In genomic region chr20:46363874-46364669, GRCh38 we compare ENCODE assay signal across 1 cellular context.
TF ChIP-seq lines count a peak whose summit lies in the region.

No MANE protein-coding gene starts in this region.

TF ChIP-seq in HepG2, 621 proteins besides CTCF, POLR2A, EP300 and RAD21 (continued from another document):
- TF ChIP-seq TFE3 (CRISPR knock-in tag; IDR thresholded peaks at IDR 0.05): peak; percentile 78
- TF ChIP-seq ZKSCAN8 (CRISPR knock-in tag; IDR thresholded peaks at IDR 0.05; ENCODE audit: borderline replicate concordance): peak; percentile 44; the same call in 1 of the 2 replicates
- TF ChIP-seq DR1 (CRISPR knock-in tag; IDR thresholded peaks at IDR 0.05): peak; percentile 76
- TF ChIP-seq TBX2 (CRISPR knock-in tag; IDR thresholded peaks at IDR 0.05; ENCODE audit: borderline replicate concordance): peak; percentile 95
- no peak for TF ChIP-seq DNMT1 (CRISPR knock-in tag; IDR thresholded peaks at IDR 0.05)
- no peak for TF ChIP-seq SMARCC2 (IDR thresholded peaks at IDR 0.05)
- no peak for TF ChIP-seq ZNF251 (CRISPR knock-in tag; IDR thresholded peaks at IDR 0.05)
- 0 out of 2 replicates have a peak, but pooled peaks have one; percentile 36 for TF ChIP-seq HINFP (CRISPR knock-in tag; IDR thresholded peaks at IDR 0.05; ENCODE audit: low read depth)
- TF ChIP-seq ZNF83 (CRISPR knock-in tag; IDR thresholded peaks at IDR 0.05; ENCODE audit: borderline replicate concordance): no peak; the same call in none of the 2 replicates
- TF ChIP-seq ZNF660 (CRISPR knock-in tag; IDR thresholded peaks at IDR 0.05; ENCODE audit: borderline replicate concordance, low read depth): no peak
